In genomic region chr20:4820833-4821518, GRCh38 we compare ENCODE assay signal across 8 cellular contexts. TPM values are rescaled to one million over a fixed set of nuclear protein-coding genes. Genes with fewer than 3 reads are reported as not detected.
A peak's percentile ranks its signal among the peaks of the same experiment; 100 is the strongest.
DNase-seq lines count a peak whose midpoint lies in the region; ATAC-seq and TF ChIP-seq lines count a peak whose summit lies in the region.

No MANE protein-coding gene starts in this region.

- H3K4me1 ChIP-seq in testis: peaks cover 39% of the 10 kb centered on the region

- H3K27ac ChIP-seq in testis: peak overlapping the region; percentile 55 to 90

- H3K36me3 Mint-ChIP-seq in activated T-cell treated with anti-CD3 and anti-CD28 coated beads, Interleukin-2, amount 50 U/mL, for 24 hours (ENCODE audit: low read depth): peaks cover 46% of the 10 kb centered on the region
- peaks cover 27% of the 10 kb centered on the region for H3K36me3 Mint-ChIP-seq in T-cell

- WGBS in testis, 2 donors: 55 to 56% methylated on average over 14 of the region's 14 CpGs

- peak overlapping the region; percentile 65 for H3K27ac Mint-ChIP-seq in activated T-cell treated with anti-CD3 and anti-CD28 coated beads, Interleukin-2, amount 50 U/mL, for 24 hours
- peak overlapping the region; percentile 67 to 87 for H3K27ac Mint-ChIP-seq in T-cell

- no peak for ATAC-seq in T-cell (replicated peaks in 1 of 4)
- ATAC-seq in stimulated activated naive CD8-positive, alpha-beta T cell treated with anti-CD3 and anti-CD28 coated beads, Interleukin-15, Interleukin-2, amounts not matched to agents 100 U/mL and 50 U/mL, for 24 hours: no peak
- ATAC-seq in esophagus mucosa: no peak

- POLR2A ChIA-PET in T-cell (lab: Charles Lee): interaction anchor here in 1 of 2 donors (0.5 kb wide), 1 partner anchor 1014 kb away, joined by 3 read pairs; no protein-coding TSS in a partner anchor

- intact Hi-C loops in testis (cut with DNase I; ENCODE audit: low total_unique reads): no loop called here

- no peaks in the 10 kb centered on the region for H3K9me3 Mint-ChIP-seq in activated T-cell treated with anti-CD3 and anti-CD28 coated beads, Interleukin-2, amount 50 U/mL, for 24 hours
- no peaks in the 10 kb centered on the region for H3K9me3 Mint-ChIP-seq in T-cell

- H3K4me3 Mint-ChIP-seq in activated T-cell treated with anti-CD3 and anti-CD28 coated beads, Interleukin-2, amount 50 U/mL, for 24 hours: peak overlapping the region; percentile 85
- H3K4me3 Mint-ChIP-seq in T-cell: peak overlapping the region; percentile 49 to 92 (median 87)

- H3K4me3 ChIP-seq in testis: no peak overlapping the region

- TF ChIP-seq POLR2A in testis (IDR thresholded peaks at IDR 0.05): no peak

- H3K4me1 Mint-ChIP-seq in activated T-cell treated with anti-CD3 and anti-CD28 coated beads, Interleukin-2, amount 50 U/mL, for 24 hours (ENCODE audit: low read depth): peaks cover 44% of the 10 kb centered on the region
- H3K4me1 Mint-ChIP-seq in T-cell: peaks cover 43 to 52% (median 52%) of the 10 kb centered on the region in 3 donors

- H3K27me3 Mint-ChIP-seq in activated T-cell treated with anti-CD3 and anti-CD28 coated beads, Interleukin-2, amount 50 U/mL, for 24 hours: no peaks in the 10 kb centered on the region
- no peaks in the 10 kb centered on the region for H3K27me3 Mint-ChIP-seq in T-cell

- no peaks in the 10 kb centered on the region for H3K9me3 ChIP-seq in testis

- DNase-seq in activated T-cell treated with anti-CD3 and anti-CD28 coated beads, Interleukin-2, amount 50 U/mL, for 24 hours: no peak
- no peak for DNase-seq in activated T-cell treated with anti-CD3 and anti-CD28 coated beads, Interleukin-2, amount 50 U/mL, for 48 hours
- DNase-seq in T-cell (no peak), glomerular visceral epithelial cell (ENCODE audit: extremely low spot score) (peak; percentile 76), testis (peak; percentile 81), HT-29 (ENCODE audit: low spot score) (no peak)
- no peak for DNase-seq in stimulated activated naive CD8-positive, alpha-beta T cell treated with anti-CD3 and anti-CD28 coated beads, Interleukin-15, Interleukin-2, amounts not matched to agents 100 U/mL and 50 U/mL, for 24 hours

- no peaks in the 10 kb centered on the region for H3K36me3 ChIP-seq in testis (ENCODE audit: low read depth, missing control alignments)

- no peak for TF ChIP-seq CTCF in testis (IDR thresholded peaks at IDR 0.05)

- no peaks in the 10 kb centered on the region for H3K27me3 ChIP-seq in testis

- CTCF ChIA-PET in T-cell (lab: Charles Lee): interaction anchor here in 1 of 2 donors (0.5 kb wide), 1 partner anchor 53 kb away, joined by 10 read pairs; no protein-coding TSS in a partner anchor

RNA-seq across cellular contexts. Expression of gene RASSF2, which starts 2.4 kb away (rescaled TPM):
- total RNA-seq in T-cell (10 to 100 TPM; 24.6 to 38.4 (median 27.5) TPM), testis (10 to 100 TPM; 67.8 to 82.9 TPM), esophagus mucosa (1.6 TPM)
- 54.8 TPM for polyA plus RNA-seq in testis (ENCODE audit: insufficient read depth, low read depth, low replicate concordance)
- total RNA-seq in HT-29 (2014; rRNA removed; shearing (Covaris generic)): not detected in 2 replicates

Comparison
In these comparisons a context has a peak if more than half of its experiments do, and no peak if none do; other contexts are left out.
1. DNase-seq: peak in glomerular visceral epithelial cell (single experiment) and testis (single experiment); none in activated T-cell treated with anti-CD3 and anti-CD28 coated beads, Interleukin-2, amount 50 U/mL, for 24 hours (single experiment), activated T-cell treated with anti-CD3 and anti-CD28 coated beads, Interleukin-2, amount 50 U/mL, for 48 hours (0 of 2), T-cell (0 of 34), stimulated activated naive CD8-positive, alpha-beta T cell treated with anti-CD3 and anti-CD28 coated beads, Interleukin-15, Interleukin-2, amounts not matched to agents 100 U/mL and 50 U/mL, for 24 hours (single experiment) and HT-29 (single experiment).